24 cellular contexts compared by ENCODE assay signal in genomic region chr1:30844631-30845030, GRCh38.
"Had no signal": no experiment of that assay in that cellular context is flagged by ENCODE, and none has a peak within 500 bp of the region (broad histone marks: within the 10 kb centered on the region; RNA-seq: fewer than 3 reads in every experiment).

No MANE protein-coding gene starts in this region.

- ATAC-seq: activated T-cell treated with anti-CD3 and anti-CD28 coated beads, Interleukin-2, amount 50 U/mL, for 4 hours; left cardiac atrium; natural killer cell treated with Interleukin-12 subunit alpha and Interleukin-12 subunit beta and Interleukin-15 and Interleukin-18, amount 100 ng/mL, for 72 hours; right cardiac atrium; stimulated activated naive B cell treated with anti-CD40 and anti-IgM and Interleukin-4, amounts not matched to agents 10 μg/mL and 1 μg/mL and 100 μg/mL, for 72 hours; T-helper 17 cell had no signal

- H3K9me3 ChIP-seq: colonic mucosa, testis, uterus had no signal

- H3K79me2 ChIP-seq: parathyroid adenoma had no signal

- H3K4me1 ChIP-seq: colonic mucosa, parathyroid adenoma, testis, uterus had no signal

- H3K27ac ChIP-seq: colonic mucosa, parathyroid adenoma, testis, uterus had no signal

- H3K36me3 Mint-ChIP-seq: activated naive CD8-positive, alpha-beta T cell treated with anti-CD3 and anti-CD28 coated beads for 36 hours; natural killer cell treated with Interleukin-12 subunit alpha and Interleukin-12 subunit beta and Interleukin-15 and Interleukin-18, amount 100 ng/mL, for 72 hours had no signal

- H3K4me1 Mint-ChIP-seq: activated naive CD8-positive, alpha-beta T cell treated with anti-CD3 and anti-CD28 coated beads for 36 hours; stimulated activated naive B cell treated with anti-CD40 and anti-IgM and Interleukin-4, amounts not matched to agents 10 μg/mL and 1 μg/mL and 100 μg/mL, for 72 hours had no signal

- H2AFZ ChIP-seq: parathyroid adenoma had no signal

- H3K4me3 Mint-ChIP-seq: activated naive CD8-positive, alpha-beta T cell treated with anti-CD3 and anti-CD28 coated beads for 36 hours; activated T-cell treated with anti-CD3 and anti-CD28 coated beads, Interleukin-2, amount 50 U/mL, for 4 hours; natural killer cell treated with Interleukin-12 subunit alpha and Interleukin-12 subunit beta and Interleukin-15 and Interleukin-18, amount 100 ng/mL, for 72 hours; stimulated activated naive B cell treated with anti-CD40 and anti-IgM and Interleukin-4, amounts not matched to agents 10 μg/mL and 1 μg/mL and 100 μg/mL, for 72 hours; T-helper 17 cell had no signal

- H3K4me3 ChIP-seq: colonic mucosa, testis, uterus had no signal

- H3K9ac ChIP-seq: parathyroid adenoma had no signal

- DNase-seq: activated CD4-positive, alpha-beta T cell treated with anti-CD3 and anti-CD28 coated beads for 4 hours; activated CD4-positive, alpha-beta T cell treated with anti-CD3 and anti-CD28 coated beads, Interleukin-2, amount 50 U/mL, for 48 hours; activated CD4-positive, CD25-positive, alpha-beta regulatory T cell; activated CD8-positive, alpha-beta memory T cell treated with anti-CD3 and anti-CD28 coated beads, Interleukin-2, amount 50 U/mL, for 48 hours; activated naive CD4-positive, alpha-beta T cell; activated naive CD8-positive, alpha-beta T cell treated with anti-CD3 and anti-CD28 coated beads for 36 hours; activated T-cell treated with anti-CD3 and anti-CD28 coated beads, Interleukin-2, amount 50 U/mL, for 4 hours; colonic mucosa; erythroblast; foreskin fibroblast; left cardiac atrium; nucleus accumbens; right cardiac atrium; stimulated activated CD4-positive, alpha-beta T cell treated with anti-CD3 and anti-CD28 coated beads, Interleukin-2, amount 100 ng/mL, for 24 hours; stimulated activated naive B cell treated with anti-CD40 and anti-IgM and Interleukin-4, amounts not matched to agents 10 μg/mL and 1 μg/mL and 100 μg/mL, for 72 hours; T-helper 17 cell; testis; trophoblast cell had no signal

- H3K36me3 ChIP-seq: colonic mucosa, uterus had no signal

- H3K27me3 ChIP-seq: colonic mucosa, testis, uterus had no signal

- H3K27ac Mint-ChIP-seq: activated naive CD8-positive, alpha-beta T cell treated with anti-CD3 and anti-CD28 coated beads for 36 hours; activated T-helper 2 cell treated with anti-CD3 and anti-CD28 coated beads, Interferon-gamma antibody, Interleukin-2, Interleukin-4, amounts not matched to agents 10 μg/mL and 5 μg/mL and 100 μg/mL, durations not matched to agents 14 hours and 24 hours and 36 hours; natural killer cell treated with Interleukin-12 subunit alpha and Interleukin-12 subunit beta and Interleukin-15 and Interleukin-18, amount 100 ng/mL, for 72 hours; T-helper 17 cell had no signal

- FAIRE-seq: bronchial epithelial cell, islet of Langerhans had no signal

- H3K9me3 Mint-ChIP-seq: activated naive CD8-positive, alpha-beta T cell treated with anti-CD3 and anti-CD28 coated beads for 36 hours; activated T-cell treated with anti-CD3 and anti-CD28 coated beads, Interleukin-2, amount 50 U/mL, for 4 hours; activated T-helper 2 cell treated with anti-CD3 and anti-CD28 coated beads, Interferon-gamma antibody, Interleukin-2, Interleukin-4, amounts not matched to agents 10 μg/mL and 5 μg/mL and 100 μg/mL, durations not matched to agents 14 hours and 24 hours and 36 hours; natural killer cell treated with Interleukin-12 subunit alpha and Interleukin-12 subunit beta and Interleukin-15 and Interleukin-18, amount 100 ng/mL, for 72 hours had no signal
